Comparison of ENCODE assay signal across 20 cellular contexts in the genomic region with DNA sequence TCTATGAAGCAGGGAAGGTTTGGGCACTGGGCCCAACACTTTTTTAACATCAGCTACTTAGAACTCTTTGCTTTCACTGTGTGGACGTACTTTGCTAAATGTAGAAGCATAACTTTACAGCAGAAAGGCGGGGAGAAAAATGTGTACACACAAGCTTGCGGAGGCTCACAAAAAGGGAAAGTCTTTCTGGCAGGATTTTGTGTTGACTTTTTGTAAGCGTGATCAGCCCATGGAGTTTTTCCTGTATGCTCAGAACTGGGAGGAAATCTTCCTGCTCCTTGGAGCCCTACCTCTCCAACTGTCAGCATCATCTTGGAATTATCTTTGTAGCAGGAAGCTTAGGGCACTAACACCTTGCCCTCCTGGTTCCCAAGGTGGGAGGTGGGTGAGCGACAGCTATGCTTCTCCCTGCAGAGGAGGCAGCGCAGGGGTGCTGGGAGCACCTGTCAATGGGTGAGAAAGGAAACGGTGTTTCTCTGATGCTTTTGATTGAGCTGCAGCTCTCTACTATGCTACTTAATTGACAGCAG.
DNase-seq lines count a peak whose midpoint lies in the region; ATAC-seq and TF ChIP-seq lines count a peak whose summit lies in the region.
"Had no signal": no experiment of that assay in that cellular context is flagged by ENCODE, and none has a peak within 500 bp of the region (broad histone marks: within the 10 kb centered on the region; RNA-seq: fewer than 3 reads in every experiment).

No MANE protein-coding gene starts in this region.

- H3K36me3 ChIP-seq in BLaER1 treated with 17β-estradiol and CSF1 and Interleukin-3, amounts not matched to agents 10 nM and 100 nM: no peaks in the 10 kb centered on the region
- no peaks in the 10 kb centered on the region for H3K36me3 ChIP-seq in neural progenitor cell

- H3K9ac ChIP-seq in BLaER1 treated with 17β-estradiol and CSF1 and Interleukin-3, amounts not matched to agents 10 nM and 100 nM: no peak overlapping the region
- no peak overlapping the region for H3K9ac ChIP-seq in neural progenitor cell

- no peaks in the 10 kb centered on the region for H3F3A ChIP-seq in neural progenitor cell (ENCODE audit: low read depth)

- H3K4me1 Mint-ChIP-seq in osteocyte (ENCODE audit: unreplicated experiment): peaks cover 32% of the 10 kb centered on the region
- peaks cover 13% of the 10 kb centered on the region for H3K4me1 Mint-ChIP-seq in CD14-positive monocyte
- H3K4me1 Mint-ChIP-seq in neural progenitor cell: peaks cover 21% of the 10 kb centered on the region

- ATAC-seq in left colon (peak; percentile 85), HG02759 (IDR thresholded peaks at IDR 0.05; ENCODE audit: unreplicated experiment) (no peak)
- ATAC-seq: A549 had no signal

- peaks cover 3% of the 10 kb centered on the region for H3K27me3 Mint-ChIP-seq in osteocyte (ENCODE audit: unreplicated experiment)
- peaks cover 3 to 7% (median 6%) of the 10 kb centered on the region in 3 donors for H3K27me3 Mint-ChIP-seq in CD14-positive monocyte (ENCODE audit: low read depth in 3 of 3)
- peaks cover 18% of the 10 kb centered on the region for H3K27me3 Mint-ChIP-seq in neural progenitor cell (ENCODE audit: insufficient read depth, low read depth)

- H3K27ac Mint-ChIP-seq in osteocyte (ENCODE audit: unreplicated experiment): no peak overlapping the region
- no peak overlapping the region for H3K27ac Mint-ChIP-seq in CD14-positive monocyte
- no peak overlapping the region for H3K27ac Mint-ChIP-seq in neural progenitor cell

- H3K36me3 Mint-ChIP-seq in osteocyte (ENCODE audit: unreplicated experiment) (no peaks in the 10 kb centered on the region), CD14-positive monocyte (no peaks in the 10 kb centered on the region), neural progenitor cell (no peaks in the 10 kb centered on the region)

- peak overlapping the region in 1 of 11 experiments; percentile 88; a peak in 2 of 22 replicates for H3K27ac ChIP-seq in BLaER1 treated with 17β-estradiol and CSF1 and Interleukin-3, amounts not matched to agents 10 nM and 100 nM
- H3K27ac ChIP-seq in VCaP (peak overlapping the region; percentile 85), neural progenitor cell (no peak overlapping the region)
- H3K27ac ChIP-seq: A549 had no signal

- H3K27me3 ChIP-seq in BLaER1 treated with 17β-estradiol and CSF1 and Interleukin-3, amounts not matched to agents 10 nM and 100 nM: no peaks in the 10 kb centered on the region
- H3K27me3 ChIP-seq in neural progenitor cell: no peaks in the 10 kb centered on the region

- H3K9me3 Mint-ChIP-seq in osteocyte (ENCODE audit: unreplicated experiment): no peaks in the 10 kb centered on the region
- no peaks in the 10 kb centered on the region for H3K9me3 Mint-ChIP-seq in CD14-positive monocyte
- H3K9me3 Mint-ChIP-seq in neural progenitor cell: no peaks in the 10 kb centered on the region

- TF ChIP-seq CTCF in VCaP (conservative IDR thresholded peaks at IDR 0.05): no peak
- no peak for TF ChIP-seq CTCF in osteocyte (IDR thresholded peaks at IDR 0.05)
- no peak for TF ChIP-seq CTCF in CD14-positive monocyte (IDR thresholded peaks at IDR 0.05)
- TF ChIP-seq CTCF in neural progenitor cell (IDR thresholded peaks at IDR 0.05): no peak

- no peaks in the 10 kb centered on the region for H3K9me3 ChIP-seq in BLaER1 treated with 17β-estradiol and CSF1 and Interleukin-3, amounts not matched to agents 10 nM and 100 nM (replicated peaks in 1 of 11)
- no peaks in the 10 kb centered on the region for H3K9me3 ChIP-seq in neural progenitor cell (ENCODE audit: low read depth)
- H3K9me3 ChIP-seq: A549 had no signal

- H3K79me2 ChIP-seq in neural progenitor cell (ENCODE audit: low read depth): no peaks in the 10 kb centered on the region

- intact Hi-C loops in left colon (cut with DNase I, micrococcal nuclease) (no loop called here), CD14-positive monocyte (cut with micrococcal nuclease) (no loop called here)

- DNase-seq in left colon: no peak
- DNase-seq in osteocyte (ENCODE audit: extremely low spot score, unreplicated experiment): peak; percentile 60
- DNase-seq in CD14-positive monocyte (ENCODE audit: low spot score): no peak
- DNase-seq in glomerular visceral epithelial cell (ENCODE audit: extremely low spot score): no peak
- DNase-seq in neural progenitor cell (ENCODE audit: low spot score): no peak
- DNase-seq: C1 segment of cervical spinal cord, COR-L47, DMS153, EL, Karpas-422, NCI-H1105, NCI-H1694, NCI-H2107, NCI-H2227 treated with DMSO at 0.1 percent for 48 hours, NCI-H524 treated with DMSO at 0.1 percent for 48 hours, SIG-M5 had no signal

- H3K4me3 Mint-ChIP-seq in osteocyte (ENCODE audit: unreplicated experiment) (no peak overlapping the region), CD14-positive monocyte (no peak overlapping the region), neural progenitor cell (no peak overlapping the region)

- no peak overlapping the region for H2AFZ ChIP-seq in neural progenitor cell (replicated peaks)

- H3K4me2 ChIP-seq in BLaER1 treated with 17β-estradiol and CSF1 and Interleukin-3, amounts not matched to agents 10 nM and 100 nM: peak overlapping the region in 6 of 11 experiments; percentile 78 to 92 (median 84); a peak in 6 of 22 replicates
- H3K4me2 ChIP-seq in neural progenitor cell: no peak overlapping the region
- H3K4me2 ChIP-seq: A549 had no signal

- no peak overlapping the region for H3K4me3 ChIP-seq in BLaER1 treated with 17β-estradiol and CSF1 and Interleukin-3, amounts not matched to agents 10 nM and 100 nM
- H3K4me3 ChIP-seq in neural progenitor cell: no peak overlapping the region
- H3K4me3 ChIP-seq: A549 had no signal

- H4K20me1 ChIP-seq in BLaER1 treated with 17β-estradiol and CSF1 and Interleukin-3, amounts not matched to agents 10 nM and 100 nM: no peaks in the 10 kb centered on the region
- H4K20me1 ChIP-seq in neural progenitor cell (ENCODE audit: low read depth): no peaks in the 10 kb centered on the region

- H3K4me1 ChIP-seq in BLaER1 treated with 17β-estradiol and CSF1 and Interleukin-3, amounts not matched to agents 10 nM and 100 nM: peaks cover 44 to 89% (median 81%) of the 10 kb centered on the region in 10 experiments
- no peaks in the 10 kb centered on the region for H3K4me1 ChIP-seq in neural progenitor cell
- H3K4me1 ChIP-seq: A549 had no signal
